1 cellular context compared by ENCODE assay signal in the genomic region with DNA sequence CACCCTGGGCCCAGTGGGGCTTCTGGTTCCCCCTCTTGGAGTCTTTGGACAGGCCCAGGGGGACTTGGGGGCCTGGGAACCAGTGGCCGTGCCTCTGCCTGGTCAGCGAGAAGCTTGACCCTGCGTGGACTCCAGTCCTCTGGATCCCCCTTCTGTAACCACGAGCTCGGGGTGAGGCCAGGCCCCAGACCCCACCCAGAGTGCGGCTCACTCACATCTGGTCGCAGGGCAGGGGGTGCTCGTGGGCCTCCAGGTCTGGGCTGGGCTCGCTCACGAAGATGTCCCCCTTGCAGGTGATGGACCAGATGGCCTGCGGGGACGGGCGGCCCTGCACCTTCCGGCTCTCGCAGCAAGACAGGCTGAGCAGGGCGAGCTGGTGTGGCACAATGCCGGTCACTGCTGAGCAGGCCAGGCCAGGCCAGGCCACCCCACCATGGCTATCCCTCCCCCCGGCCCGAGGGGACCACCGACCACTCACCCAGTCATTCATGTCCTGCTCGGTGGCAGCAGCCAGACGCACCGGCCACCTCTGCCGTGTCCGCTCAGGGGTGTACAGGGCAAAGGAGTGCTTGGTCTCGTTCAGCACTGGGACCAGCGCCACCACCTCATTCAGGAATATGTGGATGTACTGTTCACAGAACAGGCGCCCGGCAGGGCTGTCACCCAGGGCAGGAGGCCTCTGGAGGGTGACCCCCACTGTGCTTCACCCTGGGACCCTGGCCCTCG.
TF ChIP-seq lines count a peak whose summit lies in the region.

No MANE protein-coding gene starts in this region.

TF ChIP-seq in HepG2, 621 proteins besides CTCF, POLR2A, EP300 and RAD21:
- TF ChIP-seq AGO2 (optimal IDR thresholded peaks at IDR 0.05; ENCODE audit: low read depth, low read length) (peak; percentile 33), FOXC1 (CRISPR knock-in tag; IDR thresholded peaks at IDR 0.05; ENCODE audit: borderline replicate concordance) (no peak)
